In the genomic region with DNA sequence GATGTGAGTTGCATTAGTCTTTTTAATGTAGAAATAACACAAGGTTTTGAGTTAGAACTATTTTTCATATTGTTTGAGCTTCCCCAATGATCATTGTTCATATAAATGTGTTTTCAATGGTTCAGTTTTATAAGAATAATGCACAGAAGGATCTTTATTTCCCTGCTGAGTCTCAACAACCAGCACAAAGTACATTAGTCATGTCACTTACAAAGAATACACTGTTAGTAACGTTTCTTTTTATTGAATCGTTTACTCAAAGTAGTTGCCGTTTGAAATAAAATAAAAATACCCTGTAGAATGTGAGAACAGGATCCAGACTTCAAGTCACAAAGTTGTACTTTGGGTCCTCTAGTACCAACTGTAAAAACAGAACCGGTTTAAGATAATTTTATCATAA, we compare ENCODE assay signal across 1 cellular context.
TF ChIP-seq lines count a peak whose summit lies in the region.

No MANE protein-coding gene starts in this region.

TF ChIP-seq in GM12878, 131 proteins besides CTCF, POLR2A, EP300 and RAD21 (continued from another document):
- no peak for TF ChIP-seq MYC (IDR thresholded peaks at IDR 0.05; ENCODE audit: insufficient read depth, insufficient read length, insufficient replicate concordance, low read length, severe bottlenecking)
- TF ChIP-seq TAF1 (IDR thresholded peaks at IDR 0.05; ENCODE audit: borderline replicate concordance, low read depth, low read length) = no peak
- TF ChIP-seq TBL1XR1 (IDR thresholded peaks at IDR 0.05; ENCODE audit: low read depth, low read length) = no peak
- no peak for TF ChIP-seq ZNF24 (IDR thresholded peaks at IDR 0.05)
- no peak for TF ChIP-seq JUNB (IDR thresholded peaks at IDR 0.05)
- no peak for TF ChIP-seq ZZZ3 (IDR thresholded peaks at IDR 0.05; ENCODE audit: control insufficient read depth, insufficient read length, low read depth)
